1 cellular context compared by ENCODE assay signal in the genomic region with DNA sequence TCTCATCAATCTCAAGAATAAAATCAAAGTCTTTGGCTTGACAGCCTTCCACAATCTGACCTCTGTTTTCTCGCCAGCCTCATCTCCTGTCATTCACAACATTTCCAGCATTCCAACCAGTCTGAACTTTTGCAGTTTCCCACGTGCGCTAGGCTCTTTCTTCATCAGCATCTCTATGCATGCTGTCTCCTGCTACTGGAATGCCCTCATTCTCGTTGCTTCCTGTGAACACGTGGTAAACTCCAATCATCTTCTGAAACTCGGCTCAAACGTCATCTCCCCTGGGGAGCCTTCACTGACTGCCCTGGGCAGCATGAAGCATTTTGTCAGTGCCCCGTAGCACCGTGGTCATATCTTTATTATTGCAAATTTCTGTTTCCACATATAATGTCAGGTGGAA.
TF ChIP-seq lines count a peak whose summit lies in the region.

No MANE protein-coding gene starts in this region.

TF ChIP-seq in SK-N-SH, 30 proteins besides CTCF, POLR2A, EP300 and RAD21 (continued from another document):
- TF ChIP-seq, protein P1, sequence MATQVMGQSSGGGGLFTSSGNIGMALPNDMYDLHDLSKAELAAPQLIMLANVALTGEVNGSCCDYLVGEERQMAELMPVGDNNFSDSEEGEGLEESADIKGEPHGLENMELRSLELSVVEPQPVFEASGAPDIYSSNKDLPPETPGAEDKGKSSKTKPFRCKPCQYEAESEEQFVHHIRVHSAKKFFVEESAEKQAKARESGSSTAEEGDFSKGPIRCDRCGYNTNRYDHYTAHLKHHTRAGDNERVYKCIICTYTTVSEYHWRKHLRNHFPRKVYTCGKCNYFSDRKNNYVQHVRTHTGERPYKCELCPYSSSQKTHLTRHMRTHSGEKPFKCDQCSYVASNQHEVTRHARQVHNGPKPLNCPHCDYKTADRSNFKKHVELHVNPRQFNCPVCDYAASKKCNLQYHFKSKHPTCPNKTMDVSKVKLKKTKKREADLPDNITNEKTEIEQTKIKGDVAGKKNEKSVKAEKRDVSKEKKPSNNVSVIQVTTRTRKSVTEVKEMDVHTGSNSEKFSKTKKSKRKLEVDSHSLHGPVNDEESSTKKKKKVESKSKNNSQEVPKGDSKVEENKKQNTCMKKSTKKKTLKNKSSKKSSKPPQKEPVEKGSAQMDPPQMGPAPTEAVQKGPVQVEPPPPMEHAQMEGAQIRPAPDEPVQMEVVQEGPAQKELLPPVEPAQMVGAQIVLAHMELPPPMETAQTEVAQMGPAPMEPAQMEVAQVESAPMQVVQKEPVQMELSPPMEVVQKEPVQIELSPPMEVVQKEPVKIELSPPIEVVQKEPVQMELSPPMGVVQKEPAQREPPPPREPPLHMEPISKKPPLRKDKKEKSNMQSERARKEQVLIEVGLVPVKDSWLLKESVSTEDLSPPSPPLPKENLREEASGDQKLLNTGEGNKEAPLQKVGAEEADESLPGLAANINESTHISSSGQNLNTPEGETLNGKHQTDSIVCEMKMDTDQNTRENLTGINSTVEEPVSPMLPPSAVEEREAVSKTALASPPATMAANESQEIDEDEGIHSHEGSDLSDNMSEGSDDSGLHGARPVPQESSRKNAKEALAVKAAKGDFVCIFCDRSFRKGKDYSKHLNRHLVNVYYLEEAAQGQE (IDR thresholded peaks at IDR 0.05; ENCODE audit: low read depth, low read length), result no peak
- TF ChIP-seq PBX3 (IDR thresholded peaks at IDR 0.05) (no peak), RFX5 (IDR thresholded peaks at IDR 0.05; ENCODE audit: low read length) (no peak), TAF1 (IDR thresholded peaks at IDR 0.05; ENCODE audit: borderline replicate concordance, low read depth, low read length) (no peak), TCF12 (IDR thresholded peaks at IDR 0.05) (no peak)
